ENCODE assay signal across 1 cellular context in genomic region chr6:24671077-24671476, GRCh38. TPM values are rescaled to one million over a fixed set of nuclear protein-coding genes. Genes with fewer than 3 reads are reported as not detected.
"Had no signal": no experiment of that assay in that cellular context is flagged by ENCODE, and none has a peak within 500 bp of the region (broad histone marks: within the 10 kb centered on the region; RNA-seq: fewer than 3 reads in every experiment).

No MANE protein-coding gene starts in this region.

RNA-seq across cellular contexts. Expression of gene KIAA0319, which starts 25.1 kb away (rescaled TPM):
- total RNA-seq: MCF 10A had no signal
